ENCODE assay signal across 24 cellular contexts in genomic region chr20:41454250-41454649, GRCh38.
"Had no signal": no experiment of that assay in that cellular context is flagged by ENCODE, and none has a peak within 500 bp of the region (broad histone marks: within the 10 kb centered on the region; RNA-seq: fewer than 3 reads in every experiment).

No MANE protein-coding gene starts in this region.

- H3K4me1 ChIP-seq: foreskin keratinocyte, lower lobe of right lung, pancreas, sigmoid colon, suprapubic skin had no signal

- H3K27ac ChIP-seq: foreskin keratinocyte, lower lobe of right lung, neutrophil, pancreas, sigmoid colon, suprapubic skin had no signal

- FAIRE-seq: pancreas, small intestine had no signal

- DNase-seq: caudate nucleus; cerebellar nuclear complex; cortex of kidney; foreskin keratinocyte; hypothalamus; immature natural killer cell; islet precursor cell; kidney glomerular epithelial cell; left colon; left ventricle myocardium superior; lower lobe of right lung; naive B cell; pancreas; right cardiac atrium; sigmoid colon; small intestine; stimulated activated CD4-positive, alpha-beta T cell treated with anti-CD3 and anti-CD28 coated beads, Interleukin-15, amount 100 ng/mL, for 24 hours; stimulated activated CD4-positive, alpha-beta T cell treated with anti-CD3 and anti-CD28 coated beads, Interleukin-2, amount 100 ng/mL, for 48 hours; stimulated activated naive CD4-positive, alpha-beta T cell; stimulated activated naive CD8-positive, alpha-beta T cell treated with anti-CD3 and anti-CD28 coated beads, Interleukin-15, amount 100 ng/mL, for 72 hours; trophoblast cell had no signal

- ATAC-seq: foreskin keratinocyte; left colon; left ventricle myocardium superior; lower lobe of right lung; natural killer cell treated with Interleukin-12 subunit alpha and Interleukin-12 subunit beta and Interleukin-15 and Interleukin-18, amount 100 ng/mL, for 72 hours; pancreas; right cardiac atrium; stimulated activated naive CD8-positive, alpha-beta T cell treated with anti-CD3 and anti-CD28 coated beads, Interleukin-15, amount 100 ng/mL, for 72 hours had no signal

- H3K9me3 ChIP-seq: lower lobe of right lung, neutrophil, pancreas, sigmoid colon, suprapubic skin had no signal

- H3K27me3 ChIP-seq: foreskin keratinocyte, neutrophil, pancreas, sigmoid colon, suprapubic skin had no signal

- H3K4me3 ChIP-seq: lower lobe of right lung, pancreas, sigmoid colon, suprapubic skin had no signal
